11 cellular contexts compared by ENCODE assay signal in genomic region chr18:13943338-13943737, GRCh38. TPM values are rescaled to one million over a fixed set of nuclear protein-coding genes. Genes with fewer than 3 reads are reported as not detected.
"Had no signal": no experiment of that assay in that cellular context is flagged by ENCODE, and none has a peak within 500 bp of the region (broad histone marks: within the 10 kb centered on the region; RNA-seq: fewer than 3 reads in every experiment).

No MANE protein-coding gene starts in this region.

- H3K4me1 Mint-ChIP-seq: GM23338, H9 had no signal

- H2AFZ ChIP-seq: GM23248, GM23338 had no signal

- H3K4me1 ChIP-seq: HAP-1 had no signal

- H3K4me3 ChIP-seq: GM23248, GM23338, HAP-1 had no signal

- H3K9me3 ChIP-seq: HAP-1 had no signal

- H3K36me3 ChIP-seq: HAP-1 had no signal

- H3K27ac Mint-ChIP-seq: GM23338, H9, HFFc6 had no signal

- ATAC-seq: GM23338, HCT116 had no signal

- H3K4me3 Mint-ChIP-seq: GM23338, H9, HFFc6 had no signal

- H3K4me2 ChIP-seq: GM23338 had no signal

- H3K9ac ChIP-seq: GM23248 had no signal

- H3K27ac ChIP-seq: GM23248 had no signal

- DNase-seq: GM23248, GOT3, H7, H9, HCEC 1CT, HFFc6 had no signal

RNA-seq across cellular contexts. Expression of gene MC2R, which starts 28.0 kb away (rescaled TPM):
- total RNA-seq: GM23248, GM23338, H1, H4, H7, H9, HFFc6 had no signal
